In genomic region chr2:136017786-136018185, GRCh38 we compare ENCODE assay signal across 25 cellular contexts.
"Had no signal": no experiment of that assay in that cellular context is flagged by ENCODE, and none has a peak within 500 bp of the region (broad histone marks: within the 10 kb centered on the region; RNA-seq: fewer than 3 reads in every experiment).

No MANE protein-coding gene starts in this region.

- H3K36me3 ChIP-seq: lower lobe of right lung, neural progenitor cell, ovary, suprapubic skin, thoracic aorta, tibial artery, upper lobe of right lung had no signal

- H2AFZ ChIP-seq: neural progenitor cell had no signal

- H3K27me3 ChIP-seq: neural progenitor cell, ovary, suprapubic skin, tibial artery, upper lobe of right lung had no signal

- H3K27ac Mint-ChIP-seq: neural progenitor cell; progenitor cell of endocrine pancreas; stimulated activated naive CD8-positive, alpha-beta T cell treated with anti-CD3 and anti-CD28 coated beads, Interleukin-15, Interleukin-2, amounts not matched to agents 100 ng/mL and 50 ng/mL, for 24 hours had no signal

- H3K9me3 ChIP-seq: lower lobe of right lung, ovary, suprapubic skin, thoracic aorta, tibial artery, upper lobe of right lung had no signal

- H3K4me2 ChIP-seq: neural progenitor cell had no signal

- H3K4me1 ChIP-seq: tibial artery had no signal

- H3K27ac ChIP-seq: lower lobe of right lung, neural progenitor cell, ovary, skin epidermis, suprapubic skin, thoracic aorta, tibial artery, upper lobe of right lung had no signal

- H3K4me3 ChIP-seq: lower lobe of right lung, neural progenitor cell, ovary, skin epidermis, suprapubic skin, thoracic aorta, tibial artery, upper lobe of right lung had no signal

- H3K36me3 Mint-ChIP-seq: naive thymus-derived CD8-positive, alpha-beta T cell; neural progenitor cell had no signal

- H3K27me3 Mint-ChIP-seq: naive thymus-derived CD8-positive, alpha-beta T cell; progenitor cell of endocrine pancreas; stimulated activated naive CD8-positive, alpha-beta T cell treated with anti-CD3 and anti-CD28 coated beads, Interleukin-15, Interleukin-2, amounts not matched to agents 100 ng/mL and 50 ng/mL, for 24 hours had no signal

- H3K9ac ChIP-seq: neural progenitor cell had no signal

- ATAC-seq: left cardiac atrium; left lobe of liver; left ventricle myocardium superior; lower lobe of right lung; naive thymus-derived CD8-positive, alpha-beta T cell; right cardiac atrium; sciatic nerve; upper lobe of right lung had no signal

- H3K9me3 Mint-ChIP-seq: naive thymus-derived CD8-positive, alpha-beta T cell; nephron progenitor cell; neural progenitor cell; stimulated activated naive CD8-positive, alpha-beta T cell treated with anti-CD3 and anti-CD28 coated beads, Interleukin-15, Interleukin-2, amounts not matched to agents 100 ng/mL and 50 ng/mL, for 24 hours had no signal

- H3K4me3 Mint-ChIP-seq: naive thymus-derived CD8-positive, alpha-beta T cell; nephron progenitor cell; neural progenitor cell; stimulated activated naive CD8-positive, alpha-beta T cell treated with anti-CD3 and anti-CD28 coated beads, Interleukin-15, Interleukin-2, amounts not matched to agents 100 ng/mL and 50 ng/mL, for 24 hours had no signal

- DNase-seq: hippocampal formation; kidney glomerular epithelial cell; left cardiac atrium; left ventricle myocardium superior; lower lobe of right lung; mammary epithelial cell; mesenchymal stem cell; naive thymus-derived CD8-positive, alpha-beta T cell; nephron progenitor cell; ovary; retina; right cardiac atrium; stimulated activated CD4-positive, alpha-beta T cell treated with anti-CD3 and anti-CD28 coated beads, Interleukin-4, amount 100 ng/mL, for 24 hours; stimulated activated naive CD4-positive, alpha-beta T cell; tibial artery; trophoblast cell; upper lobe of right lung had no signal
